ENCODE assay signal across 9 cellular contexts in genomic region chr11:46916251-46916650, GRCh38. TPM values are rescaled to one million over a fixed set of nuclear protein-coding genes. Genes with fewer than 3 reads are reported as not detected.
DNase-seq lines count a peak whose midpoint lies in the region; ATAC-seq, FAIRE-seq and TF ChIP-seq lines count a peak whose summit lies in the region.
"Had no signal": no experiment of that assay in that cellular context is flagged by ENCODE, and none has a peak within 500 bp of the region (broad histone marks: within the 10 kb centered on the region; RNA-seq: fewer than 3 reads in every experiment).

No MANE protein-coding gene starts in this region.

- no peaks in the 10 kb centered on the region for H3K9me2 ChIP-seq in hepatocyte (replicated peaks; ENCODE audit: insufficient read depth)

- no peaks in the 10 kb centered on the region for H3K36me3 ChIP-seq in hepatocyte (replicated peaks; ENCODE audit: insufficient read depth, low read depth)

- peak overlapping the region; percentile 54 for H2AFZ ChIP-seq in hepatocyte

- no peaks in the 10 kb centered on the region for H3K36me3 Mint-ChIP-seq in activated naive CD8-positive, alpha-beta T cell treated with anti-CD3 and anti-CD28 coated beads for 36 hours

- ATAC-seq in activated CD4-positive, CD25-positive, alpha-beta regulatory T cell treated with anti-CD3 and anti-CD28 coated beads, Interleukin-2, amount 50 U/mL, for 24 hours, result no peak
- ATAC-seq in GM21576 (IDR thresholded peaks at IDR 0.05; ENCODE audit: unreplicated experiment), result no peak

- peaks cover 76% of the 10 kb centered on the region for H3K27me3 Mint-ChIP-seq in activated naive CD8-positive, alpha-beta T cell treated with anti-CD3 and anti-CD28 coated beads for 36 hours

- H3K27me3 ChIP-seq in hepatocyte, result no peaks in the 10 kb centered on the region

- DNase-seq in EH (ENCODE audit: low read depth), result peak; percentile 63
- DNase-seq in activated naive CD8-positive, alpha-beta T cell treated with anti-CD3 and anti-CD28 coated beads for 36 hours, result no peak
- no peak for DNase-seq in hepatocyte (ENCODE audit: low spot score)
- peak; percentile 20 for DNase-seq in skeletal muscle cell (ENCODE audit: low read depth)
- DNase-seq in HTR-8/SVneo (ENCODE audit: insufficient read length, low spot score), result no peak
- no peak for DNase-seq in NCI-H226

- no peaks in the 10 kb centered on the region for H3K9me3 Mint-ChIP-seq in activated naive CD8-positive, alpha-beta T cell treated with anti-CD3 and anti-CD28 coated beads for 36 hours

- H3K4me1 Mint-ChIP-seq in activated naive CD8-positive, alpha-beta T cell treated with anti-CD3 and anti-CD28 coated beads for 36 hours, result peaks cover 27% of the 10 kb centered on the region

- H3K27ac ChIP-seq in hepatocyte, result peak overlapping the region; percentile 21

- WGBS in hepatocyte (ENCODE audit: low lambda C conversion rate, missing lambda C conversion rate), result 28% methylated on average over 7 of the region's 7 CpGs

- H3K4me1 ChIP-seq in hepatocyte (ENCODE audit: insufficient read depth), result peaks cover 31% of the 10 kb centered on the region

- TF ChIP-seq CTCF in hepatocyte (IDR thresholded peaks at IDR 0.05; ENCODE audit: poor library complexity), result no peak

- H3K4me3 ChIP-seq in hepatocyte (peak overlapping the region; percentile 88), skeletal muscle cell (ENCODE audit: low read depth, low read length) (peak overlapping the region; percentile 65)

- H3K79me2 ChIP-seq in hepatocyte, result peaks cover 33% of the 10 kb centered on the region

- no peaks in the 10 kb centered on the region for H4K20me1 ChIP-seq in hepatocyte (ENCODE audit: insufficient read depth, poor library complexity, severe bottlenecking)

- peak overlapping the region; percentile 98 for H3K4me2 ChIP-seq in hepatocyte

- no peak for FAIRE-seq in HTR-8/SVneo (lab: Jason Lieb, UNC)
- FAIRE-seq: islet of Langerhans had no signal

- H3K4me3 Mint-ChIP-seq in activated naive CD8-positive, alpha-beta T cell treated with anti-CD3 and anti-CD28 coated beads for 36 hours, result peak overlapping the region; percentile 74

- H3K27ac Mint-ChIP-seq in activated naive CD8-positive, alpha-beta T cell treated with anti-CD3 and anti-CD28 coated beads for 36 hours, result no peak overlapping the region

- no peaks in the 10 kb centered on the region for H3K9me3 ChIP-seq in hepatocyte (ENCODE audit: low read depth)

RNA-seq across cellular contexts. Expression of gene LRP4, which starts 2.1 kb away (rescaled TPM):
- under 1 TPM; 0.20 to 0.43 TPM for total RNA-seq in activated naive CD8-positive, alpha-beta T cell treated with anti-CD3 and anti-CD28 coated beads for 36 hours
- 7.1 and 8.0 TPM in 2 replicates for total RNA-seq in hepatocyte
- 6.4 and 8.0 TPM in 2 replicates for polyA plus RNA-seq in hepatocyte

RNA-seq across cellular contexts. Expression of gene CSTPP1, which starts 20.3 kb away (rescaled TPM):
- 10 to 100 TPM; 13.0 to 15.0 TPM for total RNA-seq in activated naive CD8-positive, alpha-beta T cell treated with anti-CD3 and anti-CD28 coated beads for 36 hours
- total RNA-seq in hepatocyte, result 21.9 and 23.0 TPM in 2 replicates
- polyA plus RNA-seq in hepatocyte, result 44.3 and 48.4 TPM in 2 replicates

Comparison
In these comparisons a context has a peak if more than half of its experiments do, and no peak if none do; other contexts are left out.
1. DNase-seq: peak in EH (single experiment) and skeletal muscle cell (single experiment); none in activated naive CD8-positive, alpha-beta T cell treated with anti-CD3 and anti-CD28 coated beads for 36 hours (single experiment), hepatocyte (single experiment), HTR-8/SVneo (single experiment) and NCI-H226 (single experiment).